In genomic region chr16:74412138-74412774, GRCh38 we compare ENCODE assay signal across 4 cellular contexts. TPM values are rescaled to one million over a fixed set of nuclear protein-coding genes. Genes with fewer than 3 reads are reported as not detected.
"Had no signal": no experiment of that assay in that cellular context is flagged by ENCODE, and none has a peak within 500 bp of the region (broad histone marks: within the 10 kb centered on the region; RNA-seq: fewer than 3 reads in every experiment).

No MANE protein-coding gene starts in this region.

RNA-seq across cellular contexts. Expression of gene CLEC18B, which starts 9.0 kb away (rescaled TPM):
- total RNA-seq: activated naive CD4-positive, alpha-beta T cell treated with anti-CD3 and anti-CD28 coated beads for 36 hours; ascending aorta had no signal

RNA-seq across cellular contexts. Expression of gene NPIPB15, which starts 36.1 kb away (rescaled TPM):
- total RNA-seq: activated CD8-positive, alpha-beta memory T cell treated with anti-CD3 and anti-CD28 coated beads for 36 hours; activated naive CD8-positive, alpha-beta T cell treated with anti-CD3 and anti-CD28 coated beads for 36 hours; ascending aorta had no signal
